Comparison of ENCODE assay signal across 16 cellular contexts in the genomic region with DNA sequence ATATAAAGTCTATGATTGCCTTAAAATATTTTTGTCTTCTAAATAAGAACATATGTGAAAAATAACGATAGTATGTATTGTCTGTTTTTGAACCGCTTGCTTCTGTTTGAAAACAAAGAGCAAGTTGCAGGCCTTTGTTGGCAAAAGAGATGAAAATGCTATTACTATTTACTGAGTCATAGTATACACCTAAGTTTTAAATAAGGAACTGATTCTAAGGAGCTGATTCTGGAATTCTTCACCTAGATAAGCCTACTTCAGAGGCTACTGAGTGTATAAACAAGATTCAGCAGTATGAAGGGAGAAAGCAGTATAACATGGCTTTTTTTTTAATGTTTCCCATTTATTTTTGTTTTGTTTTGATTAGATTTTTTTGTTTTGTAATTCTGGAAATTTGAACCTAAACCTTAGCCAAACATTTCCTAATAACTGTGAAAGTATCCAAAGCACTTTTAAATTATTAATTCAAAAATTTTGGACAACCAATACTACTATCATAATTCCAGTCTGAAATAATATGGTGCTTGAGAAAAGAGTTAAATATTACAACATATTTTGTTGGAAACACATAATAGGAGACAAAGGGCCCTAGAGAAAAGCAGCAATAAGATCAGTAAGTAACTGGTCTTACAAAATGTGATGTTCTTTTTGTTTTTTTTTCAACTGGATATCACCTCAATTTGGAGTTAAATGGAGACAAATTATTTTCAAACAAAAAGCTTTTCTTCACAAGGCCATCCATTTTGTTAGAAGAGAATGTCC. TPM values are rescaled to one million over a fixed set of nuclear protein-coding genes. Genes with fewer than 3 reads are reported as not detected.
DNase-seq lines count a peak whose midpoint lies in the region; ATAC-seq, FAIRE-seq and TF ChIP-seq lines count a peak whose summit lies in the region.
"Had no signal": no experiment of that assay in that cellular context is flagged by ENCODE, and none has a peak within 500 bp of the region (broad histone marks: within the 10 kb centered on the region; RNA-seq: fewer than 3 reads in every experiment).

No MANE protein-coding gene starts in this region.

- no peak overlapping the region for H3K4me3 Mint-ChIP-seq in CD8-positive, alpha-beta T cell
- H3K4me3 Mint-ChIP-seq: stimulated activated memory B cell treated with anti-CD40 and anti-IgM and Interleukin-4, amounts not matched to agents 10 μg/mL and 1 μg/mL and 100 μg/mL, for 72 hours had no signal

- peaks cover 15% of the 10 kb centered on the region for H3K4me1 ChIP-seq in RWPE2 (ENCODE audit: insufficient read depth, poor library complexity, severe bottlenecking)
- no peaks in the 10 kb centered on the region for H3K4me1 ChIP-seq in CD8-positive, alpha-beta T cell (ENCODE audit: insufficient read depth, low read length)

- peak; percentile 88 for ATAC-seq in RWPE2 (ENCODE audit: low read depth)
- ATAC-seq in esophagus mucosa, result peak; percentile 51
- ATAC-seq in CD8-positive, alpha-beta T cell, result no peak
- no peak for ATAC-seq in HG02938 (IDR thresholded peaks at IDR 0.05; ENCODE audit: unreplicated experiment)
- no peak for ATAC-seq in HG03039 (IDR thresholded peaks at IDR 0.05; ENCODE audit: unreplicated experiment)
- ATAC-seq: stimulated activated memory B cell treated with anti-CD40 and anti-IgM and Interleukin-4, amounts not matched to agents 10 μg/mL and 1 μg/mL and 100 μg/mL, for 72 hours had no signal

- no peak for TF ChIP-seq CTCF in RWPE2 (IDR thresholded peaks at IDR 0.05; ENCODE audit: poor library complexity, severe bottlenecking)
- no peak for TF ChIP-seq CTCF in CD8-positive, alpha-beta T cell (IDR thresholded peaks at IDR 0.05)

- peaks cover 50% of the 10 kb centered on the region for H3K36me3 Mint-ChIP-seq in CD8-positive, alpha-beta T cell

- intact Hi-C loops in CD8-positive, alpha-beta T cell (cut with DNase I, micrococcal nuclease), result no loop called here

- POLR2A ChIA-PET in CD8-positive, alpha-beta T cell (lab: Charles Lee), result no interaction called here

- no peak overlapping the region for H3K27ac ChIP-seq in RWPE2 (ENCODE audit: poor library complexity, severe bottlenecking)
- no peak overlapping the region for H3K27ac ChIP-seq in CD8-positive, alpha-beta T cell (ENCODE audit: low read depth, low read length)
- H3K27ac ChIP-seq: dorsolateral prefrontal cortex had no signal

- no peak for DNase-seq in RWPE2 (ENCODE audit: low spot score)
- DNase-seq in lung microvascular endothelial cell (ENCODE audit: low read depth in 2 of 2), result peak; percentile 19 to 24
- no peak for DNase-seq in islet precursor cell
- no peak for DNase-seq in CD8-positive, alpha-beta T cell
- DNase-seq: activated CD4-positive, alpha-beta T cell treated with anti-CD3 and anti-CD28 coated beads, Interleukin-2, amount 50 U/mL, for 4 hours; activated naive CD4-positive, alpha-beta T cell treated with anti-CD3 and anti-CD28 coated beads, Interleukin-2, amount 50 U/mL, for 16 hours; dorsolateral prefrontal cortex; H7; NCI-H1694 treated with DMSO at 0.1 percent for 48 hours; stimulated activated CD4-positive, alpha-beta T cell treated with anti-CD3 and anti-CD28 coated beads, Interleukin-15, amount 100 ng/mL, for 24 hours; transverse colon had no signal

- CTCF ChIA-PET in CD8-positive, alpha-beta T cell (lab: Charles Lee), result no interaction called here

- no peaks in the 10 kb centered on the region for H3K27me3 Mint-ChIP-seq in CD8-positive, alpha-beta T cell (ENCODE audit: low read depth)
- H3K27me3 Mint-ChIP-seq: stimulated activated memory B cell treated with anti-CD40 and anti-IgM and Interleukin-4, amounts not matched to agents 10 μg/mL and 1 μg/mL and 100 μg/mL, for 72 hours had no signal

- H3K36me3 ChIP-seq in RWPE2 (ENCODE audit: low read depth), result peaks cover 40% of the 10 kb centered on the region
- H3K36me3 ChIP-seq in CD8-positive, alpha-beta T cell (ENCODE audit: insufficient read depth, low read length), result no peaks in the 10 kb centered on the region
- H3K36me3 ChIP-seq: transverse colon had no signal

- peaks cover 33% of the 10 kb centered on the region for H3K4me1 Mint-ChIP-seq in CD8-positive, alpha-beta T cell (ENCODE audit: low read depth)

- no peaks in the 10 kb centered on the region for H3K27me3 ChIP-seq in RWPE2 (ENCODE audit: insufficient read depth, poor library complexity, severe bottlenecking)
- no peaks in the 10 kb centered on the region for H3K27me3 ChIP-seq in CD8-positive, alpha-beta T cell (ENCODE audit: insufficient read depth, low read length)
- H3K27me3 ChIP-seq: dorsolateral prefrontal cortex, transverse colon had no signal

- H3K9me3 Mint-ChIP-seq in CD8-positive, alpha-beta T cell, result no peaks in the 10 kb centered on the region
- H3K9me3 Mint-ChIP-seq: stimulated activated memory B cell treated with anti-CD40 and anti-IgM and Interleukin-4, amounts not matched to agents 10 μg/mL and 1 μg/mL and 100 μg/mL, for 72 hours had no signal

- peak; percentile 44 for FAIRE-seq in G401.6 (lab: Jason Lieb, UNC)

- no peaks in the 10 kb centered on the region for H3K9me3 ChIP-seq in RWPE2 (ENCODE audit: severe bottlenecking)
- H3K9me3 ChIP-seq in CD8-positive, alpha-beta T cell (ENCODE audit: low read length), result no peaks in the 10 kb centered on the region
- H3K9me3 ChIP-seq: transverse colon had no signal

- no peak overlapping the region for H3K4me3 ChIP-seq in RWPE2 (ENCODE audit: severe bottlenecking)
- H3K4me3 ChIP-seq in CD8-positive, alpha-beta T cell (ENCODE audit: low read depth, low read length), result no peak overlapping the region
- H3K4me3 ChIP-seq: dorsolateral prefrontal cortex, transverse colon had no signal

- H3K27ac Mint-ChIP-seq in CD8-positive, alpha-beta T cell, result no peak overlapping the region
- H3K27ac Mint-ChIP-seq: stimulated activated memory B cell treated with anti-CD40 and anti-IgM and Interleukin-4, amounts not matched to agents 10 μg/mL and 1 μg/mL and 100 μg/mL, for 72 hours had no signal

RNA-seq across cellular contexts. Expression of a gene that starts 20.9 kb away (rescaled TPM):
- 7.9 TPM for total RNA-seq in esophagus mucosa
- total RNA-seq in lung microvascular endothelial cell, result 11.1 and 20.0 TPM in 2 replicates
- total RNA-seq in CD8-positive, alpha-beta T cell, result 1 to 10 TPM; 4.5 to 5.2 TPM

Comparison
In these comparisons a context has a peak if more than half of its experiments do, and no peak if none do; other contexts are left out.
1. ATAC-seq: peak in RWPE2 (single experiment) and esophagus mucosa (single experiment); none in CD8-positive, alpha-beta T cell (single experiment), HG02938 (single experiment) and HG03039 (single experiment).
2. DNase-seq: peak in lung microvascular endothelial cell (2 of 2); none in RWPE2 (single experiment), islet precursor cell (single experiment) and CD8-positive, alpha-beta T cell (0 of 7).